Comparison of ENCODE assay signal across 12 cellular contexts in genomic region chr3:169509359-169509758, GRCh38.
A peak's percentile ranks its signal among the peaks of the same experiment; 100 is the strongest.
DNase-seq lines count a peak whose midpoint lies in the region; ATAC-seq, FAIRE-seq and TF ChIP-seq lines count a peak whose summit lies in the region.
"Had no signal": no experiment of that assay in that cellular context is flagged by ENCODE, and none has a peak within 500 bp of the region (broad histone marks: within the 10 kb centered on the region; RNA-seq: fewer than 3 reads in every experiment).

No MANE protein-coding gene starts in this region.

- no peaks in the 10 kb centered on the region for H3K27me3 Mint-ChIP-seq in CD4-positive, alpha-beta memory T cell

- H3K27ac Mint-ChIP-seq in CD4-positive, alpha-beta memory T cell: peak overlapping the region in 5 of 7 donors; percentile 12 to 75 (median 57)

- CTCF ChIA-PET in CD4-positive, alpha-beta memory T cell (lab: Charles Lee; ENCODE audit: partially characterized antibody): no interaction called here

- ATAC-seq in GM19324 (IDR thresholded peaks at IDR 0.05; ENCODE audit: low FRiP score, unreplicated experiment): peak; percentile 90
- peak; percentile 67 for ATAC-seq in HG02840 (IDR thresholded peaks at IDR 0.05; ENCODE audit: low FRiP score, unreplicated experiment)
- ATAC-seq: lower lobe of right lung had no signal

- no peak overlapping the region for H3K27ac ChIP-seq in CD4-positive, alpha-beta memory T cell (ENCODE audit: low read depth, low read length)
- H3K27ac ChIP-seq: GM23248, lower lobe of right lung had no signal

- H3K36me3 ChIP-seq in CD4-positive, alpha-beta memory T cell (ENCODE audit: insufficient read depth, low read length): no peaks in the 10 kb centered on the region
- H3K36me3 ChIP-seq: lower lobe of right lung had no signal

- no peaks in the 10 kb centered on the region for H3K36me3 Mint-ChIP-seq in CD4-positive, alpha-beta memory T cell

- intact Hi-C loops in CD4-positive, alpha-beta memory T cell (cut with micrococcal nuclease): no loop called here

- H3K9me3 Mint-ChIP-seq in CD4-positive, alpha-beta memory T cell: no peaks in the 10 kb centered on the region

- peak overlapping the region in 6 of 8 donors; percentile 10 to 72 (median 35) for H3K4me3 Mint-ChIP-seq in CD4-positive, alpha-beta memory T cell

- no peaks in the 10 kb centered on the region for H3K4me1 ChIP-seq in CD4-positive, alpha-beta memory T cell (ENCODE audit: insufficient read depth, low read length)

- DNase-seq in CD4-positive, alpha-beta memory T cell: peak in 2 of 5 donors; percentile 6 to 25
- peak; percentile 30 for DNase-seq in Jurkat, Clone E6-1 (ENCODE audit: low read depth, low spot score)
- DNase-seq in AG20443 (ENCODE audit: low spot score) (no peak), H54 (ENCODE audit: insufficient read length, low spot score) (no peak), NCI-H146 treated with DMSO at 0.1 percent for 48 hours (lab: John Stamatoyannopoulos, UW; ENCODE audit: unreplicated experiment) (no peak)
- no peak for DNase-seq in stimulated activated CD4-positive, alpha-beta T cell treated with anti-CD3 and anti-CD28 coated beads, Interleukin-4, amount 100 ng/mL, for 1 hour
- DNase-seq: GM23248, lower lobe of right lung, NCI-H1048 had no signal

- TF ChIP-seq POLR2A in H54 (IDR thresholded peaks at IDR 0.05; ENCODE audit: low read depth, low read length): no peak

- no peak overlapping the region for H3K4me3 ChIP-seq in CD4-positive, alpha-beta memory T cell (ENCODE audit: low read length in 2 of 2)
- H3K4me3 ChIP-seq in Jurkat, Clone E6-1 (ENCODE audit: low read length): no peak overlapping the region
- H3K4me3 ChIP-seq: GM23248, lower lobe of right lung, skin epidermis had no signal

- H3K9me3 ChIP-seq in CD4-positive, alpha-beta memory T cell (ENCODE audit: control insufficient read depth in 1 of 2, low read length in 2 of 2): no peaks in the 10 kb centered on the region
- H3K9me3 ChIP-seq: lower lobe of right lung had no signal

- no peaks in the 10 kb centered on the region for H3K27me3 ChIP-seq in CD4-positive, alpha-beta memory T cell (ENCODE audit: insufficient read depth, low read length)

- POLR2A ChIA-PET in CD4-positive, alpha-beta memory T cell (lab: Charles Lee; ENCODE audit: partially characterized antibody): no interaction called here

- no peak for FAIRE-seq in H54 (lab: Jason Lieb, UNC)

- H3K4me1 Mint-ChIP-seq in CD4-positive, alpha-beta memory T cell: peaks cover 6 to 13% (median 11%) of the 10 kb centered on the region in 4 donors
